ENCODE assay signal across 11 cellular contexts in genomic region chr3:136546718-136547117, GRCh38.
A peak's percentile ranks its signal among the peaks of the same experiment; 100 is the strongest.
DNase-seq lines count a peak whose midpoint lies in the region; ATAC-seq and TF ChIP-seq lines count a peak whose summit lies in the region.
"Had no signal": no experiment of that assay in that cellular context is flagged by ENCODE, and none has a peak within 500 bp of the region (broad histone marks: within the 10 kb centered on the region; RNA-seq: fewer than 3 reads in every experiment).

No MANE protein-coding gene starts in this region.

- H3K36me3 ChIP-seq in H7 (replicated peaks; ENCODE audit: control insufficient read depth, insufficient read depth, low read length), result no peaks in the 10 kb centered on the region
- H3K36me3 ChIP-seq: neutrophil had no signal

- in situ Hi-C loops in KBM-7 (cut with MboI; ENCODE audit: low pct_unique_long_range_greater_than_20kb, low sequenced_read_pairs), result no loop called here

- H3K36me3 Mint-ChIP-seq in WTC11, result no peaks in the 10 kb centered on the region

- POLR2A ChIA-PET in WTC11 (lab: Charles Lee), result interaction anchor here (1.8 kb wide), 1 partner anchor 206 kb away, joined by 7 read pairs; the partner anchor contains the start of gene STAG1

- no peaks in the 10 kb centered on the region for H3K27me3 Mint-ChIP-seq in WTC11 (ENCODE audit: low read depth)

- H3K27me3 ChIP-seq in H7 (ENCODE audit: control insufficient read depth, insufficient read depth, low read length), result no peaks in the 10 kb centered on the region
- H3K27me3 ChIP-seq: ascending aorta, neutrophil had no signal

- H3K4me3 ChIP-seq in H7 (ENCODE audit: insufficient read depth, low read depth, low read length), result no peak overlapping the region
- H3K4me3 ChIP-seq: ascending aorta had no signal

- CTCF ChIA-PET in WTC11 (lab: Charles Lee), result interaction anchor here (0.6 to 4.0 kb wide), 5 partner anchors 11 to 206 kb away, joined by 3 to 33 read pairs (median 3); partner anchors contain the start of gene STAG1

- ATAC-seq in WTC11 (peak; percentile 32; the same call in 1 of the 2 replicates), HG03095 (IDR thresholded peaks at IDR 0.05; ENCODE audit: unreplicated experiment) (no peak)

- no peak overlapping the region for H3K4me3 Mint-ChIP-seq in WTC11

- H3K9me3 Mint-ChIP-seq in WTC11, result no peaks in the 10 kb centered on the region

- no peak for TF ChIP-seq CTCF in WTC11 (IDR thresholded peaks at IDR 0.05)

- H3K4me1 Mint-ChIP-seq in WTC11, result peaks cover 16% of the 10 kb centered on the region

- DNase-seq in DMS 273 treated with DMSO at 0.1 percent for 48 hours (lab: John Stamatoyannopoulos, UW), result peak; percentile 16
- DNase-seq in KBM-7, result peak; percentile 27
- DNase-seq in WTC11 (ENCODE audit: low spot score), result no peak
- peak; percentile 28 for DNase-seq in kidney tubule cell (ENCODE audit: low spot score)
- DNase-seq in NCI-H187 treated with DMSO at 0.1 percent for 48 hours (lab: John Stamatoyannopoulos, UW), result no peak
- no peak for DNase-seq in activated gamma-delta T cell treated with Interleukin-2 at 50 U/mL for 16 hours
- DNase-seq in H7, result no peak
- DNase-seq: SHP77 had no signal

- H3K27ac Mint-ChIP-seq in WTC11, result no peak overlapping the region

TF ChIP-seq in WTC11, 78 proteins besides CTCF, POLR2A, EP300 and RAD21:
- TF ChIP-seq ZNF317 (CRISPR knock-in tag; IDR thresholded peaks at IDR 0.05; ENCODE audit: borderline replicate concordance, low read depth) (no peak), NFYB (CRISPR knock-in tag; conservative IDR thresholded peaks at IDR 0.05; ENCODE audit: low read depth) (no peak), HMGXB4 (CRISPR knock-in tag; IDR thresholded peaks at IDR 0.05) (no peak), SMAD4 (CRISPR knock-in tag; IDR thresholded peaks at IDR 0.05) (no peak), TP53 (CRISPR knock-in tag; IDR thresholded peaks at IDR 0.05) (no peak), ATF2 (CRISPR knock-in tag; IDR thresholded peaks at IDR 0.05; ENCODE audit: borderline replicate concordance, low read depth) (no peak), EMX1 (CRISPR knock-in tag; IDR thresholded peaks at IDR 0.05) (no peak), MXD4 (CRISPR knock-in tag; IDR thresholded peaks at IDR 0.05; ENCODE audit: borderline replicate concordance) (no peak), PRRX2 (CRISPR knock-in tag; IDR thresholded peaks at IDR 0.05) (no peak), MAX (CRISPR knock-in tag; IDR thresholded peaks at IDR 0.05) (no peak), NR2C2 (CRISPR knock-in tag; IDR thresholded peaks at IDR 0.05) (no peak), GTF2I (CRISPR knock-in tag; conservative IDR thresholded peaks at IDR 0.05) (no peak), FOXP4 (CRISPR knock-in tag; IDR thresholded peaks at IDR 0.05) (no peak), FOXK1 (CRISPR knock-in tag; IDR thresholded peaks at IDR 0.05) (no peak), ZNF281 (CRISPR knock-in tag; IDR thresholded peaks at IDR 0.05) (no peak), ZNF396 (CRISPR knock-in tag; IDR thresholded peaks at IDR 0.05; ENCODE audit: borderline replicate concordance) (no peak), TEAD4 (CRISPR knock-in tag; IDR thresholded peaks at IDR 0.05) (no peak), JUN (CRISPR knock-in tag; IDR thresholded peaks at IDR 0.05) (no peak), NR3C1 (CRISPR knock-in tag; conservative IDR thresholded peaks at IDR 0.05; ENCODE audit: low read depth) (no peak), TEAD1 (CRISPR knock-in tag; IDR thresholded peaks at IDR 0.05) (no peak)

Comparison
In these comparisons a context has a peak if more than half of its experiments do, and no peak if none do; other contexts are left out.
1. DNase-seq: peak in DMS 273 treated with DMSO at 0.1 percent for 48 hours (single experiment), KBM-7 (single experiment) and kidney tubule cell (single experiment); none in WTC11 (single experiment), NCI-H187 treated with DMSO at 0.1 percent for 48 hours (single experiment), activated gamma-delta T cell treated with Interleukin-2 at 50 U/mL for 16 hours (single experiment) and H7 (single experiment).